ENCODE assay signal across 10 cellular contexts in genomic region chr16:87382023-87382785, GRCh38. TPM values are rescaled to one million over a fixed set of nuclear protein-coding genes. Genes with fewer than 3 reads are reported as not detected.
DNase-seq lines count a peak whose midpoint lies in the region; ATAC-seq and TF ChIP-seq lines count a peak whose summit lies in the region.
"Had no signal": no experiment of that assay in that cellular context is flagged by ENCODE, and none has a peak within 500 bp of the region (broad histone marks: within the 10 kb centered on the region; RNA-seq: fewer than 3 reads in every experiment).

No MANE protein-coding gene starts in this region.

- no peak for TF ChIP-seq CTCF in GM10266 (IDR thresholded peaks at IDR 0.05; ENCODE audit: control insufficient read depth, insufficient read depth, low read depth, missing control alignments)

- H3K9me3 Mint-ChIP-seq in activated T-helper 1 cell treated with anti-CD3 and anti-CD28 coated beads, Interleukin-12 subunit alpha, Interleukin-12 subunit beta, Interleukin-2, Interleukin-4 antibody, amounts not matched to agents 30 ng/mL and 10 ng/mL and 1 ng/mL, durations not matched to agents 14 hours and 24 hours and 36 hours, result no peaks in the 10 kb centered on the region
- peaks cover 0 to 2% (median 0%) of the 10 kb centered on the region in 6 donors for H3K9me3 Mint-ChIP-seq in immature natural killer cell
- H3K9me3 Mint-ChIP-seq in stimulated activated naive B cell treated with anti-CD40 and anti-IgM and Interleukin-4, amounts not matched to agents 10 μg/mL and 1 μg/mL and 100 μg/mL, for 72 hours, result peaks cover 0 to 2% of the 10 kb centered on the region in 2 donors

- intact Hi-C loops in activated T-helper 1 cell treated with anti-CD3 and anti-CD28 coated beads, Interleukin-12 subunit alpha, Interleukin-12 subunit beta, Interleukin-2, Interleukin-4 antibody, amounts not matched to agents 30 ng/mL and 10 ng/mL and 1 ng/mL, durations not matched to agents 14 hours and 24 hours and 36 hours (cut with micrococcal nuclease), result loop anchor here (2.0 to 10.0 kb wide), 3 partner anchors 37 to 1283 kb away; partner anchors contain the start of gene MVD

- H3K27me3 Mint-ChIP-seq in activated T-helper 1 cell treated with anti-CD3 and anti-CD28 coated beads, Interleukin-12 subunit alpha, Interleukin-12 subunit beta, Interleukin-2, Interleukin-4 antibody, amounts not matched to agents 30 ng/mL and 10 ng/mL and 1 ng/mL, durations not matched to agents 14 hours and 24 hours and 36 hours (ENCODE audit: insufficient read depth), result peaks cover 2% of the 10 kb centered on the region
- H3K27me3 Mint-ChIP-seq in immature natural killer cell (ENCODE audit: low read depth in 3 of 3), result peaks cover 6 to 21% (median 15%) of the 10 kb centered on the region in 3 donors
- H3K27me3 Mint-ChIP-seq in stimulated activated naive B cell treated with anti-CD40 and anti-IgM and Interleukin-4, amounts not matched to agents 10 μg/mL and 1 μg/mL and 100 μg/mL, for 72 hours, result peaks cover 4 to 6% of the 10 kb centered on the region in 2 donors

- H3K4me1 Mint-ChIP-seq in activated T-helper 1 cell treated with anti-CD3 and anti-CD28 coated beads, Interleukin-12 subunit alpha, Interleukin-12 subunit beta, Interleukin-2, Interleukin-4 antibody, amounts not matched to agents 30 ng/mL and 10 ng/mL and 1 ng/mL, durations not matched to agents 14 hours and 24 hours and 36 hours (ENCODE audit: low read depth), result peaks cover 33% of the 10 kb centered on the region
- peaks cover 33 to 41% of the 10 kb centered on the region in 2 donors for H3K4me1 Mint-ChIP-seq in immature natural killer cell
- peaks cover 33 to 69% of the 10 kb centered on the region in 2 donors for H3K4me1 Mint-ChIP-seq in stimulated activated naive B cell treated with anti-CD40 and anti-IgM and Interleukin-4, amounts not matched to agents 10 μg/mL and 1 μg/mL and 100 μg/mL, for 72 hours

- peak; percentile 14 for DNase-seq in NCI-H2171 treated with DMSO at 0.1 percent for 48 hours (lab: John Stamatoyannopoulos, UW)
- DNase-seq in NCI-H2171 (lab: John Stamatoyannopoulos, UW), result no peak
- no peak for DNase-seq in activated T-helper 1 cell treated with anti-CD3 and anti-CD28 coated beads, Interleukin-12 subunit alpha, Interleukin-12 subunit beta, Interleukin-2, Interleukin-4 antibody, amounts not matched to agents 30 ng/mL and 10 ng/mL and 1 ng/mL, durations not matched to agents 14 hours and 24 hours and 36 hours (ENCODE audit: low spot score)
- DNase-seq in immature natural killer cell, result no peak
- DNase-seq in stimulated activated naive B cell treated with anti-CD40 and anti-IgM and Interleukin-4, amounts not matched to agents 10 μg/mL and 1 μg/mL and 100 μg/mL, for 72 hours, result no peak
- no peak for DNase-seq in GM10266 (ENCODE audit: extremely low spot score)
- no peak for DNase-seq in SHP77 treated with DMSO at 0.1 percent for 48 hours (lab: John Stamatoyannopoulos, UW)
- DNase-seq: midbrain, MV-4-11 had no signal

- peak overlapping the region; percentile 89 for H3K4me3 Mint-ChIP-seq in activated T-helper 1 cell treated with anti-CD3 and anti-CD28 coated beads, Interleukin-12 subunit alpha, Interleukin-12 subunit beta, Interleukin-2, Interleukin-4 antibody, amounts not matched to agents 30 ng/mL and 10 ng/mL and 1 ng/mL, durations not matched to agents 14 hours and 24 hours and 36 hours
- H3K4me3 Mint-ChIP-seq in immature natural killer cell, result peak overlapping the region; percentile 78 to 88 (median 82)
- H3K4me3 Mint-ChIP-seq in stimulated activated naive B cell treated with anti-CD40 and anti-IgM and Interleukin-4, amounts not matched to agents 10 μg/mL and 1 μg/mL and 100 μg/mL, for 72 hours, result peak overlapping the region; percentile 89 to 92

- no peak for ATAC-seq in stimulated activated naive B cell treated with anti-CD40 and anti-IgM and Interleukin-4, amounts not matched to agents 10 μg/mL and 1 μg/mL and 100 μg/mL, for 72 hours (replicated peaks)
- no peak for ATAC-seq in GM19467 (IDR thresholded peaks at IDR 0.05; ENCODE audit: unreplicated experiment)

- H3K36me3 Mint-ChIP-seq in activated T-helper 1 cell treated with anti-CD3 and anti-CD28 coated beads, Interleukin-12 subunit alpha, Interleukin-12 subunit beta, Interleukin-2, Interleukin-4 antibody, amounts not matched to agents 30 ng/mL and 10 ng/mL and 1 ng/mL, durations not matched to agents 14 hours and 24 hours and 36 hours (ENCODE audit: low read depth), result peaks cover 8% of the 10 kb centered on the region
- H3K36me3 Mint-ChIP-seq in immature natural killer cell, result no peaks in the 10 kb centered on the region
- H3K36me3 Mint-ChIP-seq in stimulated activated naive B cell treated with anti-CD40 and anti-IgM and Interleukin-4, amounts not matched to agents 10 μg/mL and 1 μg/mL and 100 μg/mL, for 72 hours, result peaks cover 10 to 18% of the 10 kb centered on the region in 2 donors

- H3K27ac Mint-ChIP-seq in activated T-helper 1 cell treated with anti-CD3 and anti-CD28 coated beads, Interleukin-12 subunit alpha, Interleukin-12 subunit beta, Interleukin-2, Interleukin-4 antibody, amounts not matched to agents 30 ng/mL and 10 ng/mL and 1 ng/mL, durations not matched to agents 14 hours and 24 hours and 36 hours, result peak overlapping the region; percentile 88
- peak overlapping the region; percentile 84 to 95 (median 88) for H3K27ac Mint-ChIP-seq in immature natural killer cell
- peak overlapping the region; percentile 97 for H3K27ac Mint-ChIP-seq in stimulated activated naive B cell treated with anti-CD40 and anti-IgM and Interleukin-4, amounts not matched to agents 10 μg/mL and 1 μg/mL and 100 μg/mL, for 72 hours

RNA-seq across cellular contexts. Expression of gene FBXO31, which starts 1.4 kb away (rescaled TPM):
- total RNA-seq in activated T-helper 1 cell treated with anti-CD3 and anti-CD28 coated beads, Interleukin-12 subunit alpha, Interleukin-12 subunit beta, Interleukin-2, Interleukin-4 antibody, amounts not matched to agents 30 ng/mL and 10 ng/mL and 1 ng/mL, durations not matched to agents 14 hours and 24 hours and 36 hours, result 40.7 and 41.3 TPM in 2 replicates
- polyA plus RNA-seq in immature natural killer cell, result 10 to 100 TPM; 13.0 to 24.8 (median 14.9) TPM

RNA-seq across cellular contexts. Expression of gene MAP1LC3B, which starts 9.9 kb away (rescaled TPM):
- 39.9 and 40.8 TPM in 2 replicates for total RNA-seq in activated T-helper 1 cell treated with anti-CD3 and anti-CD28 coated beads, Interleukin-12 subunit alpha, Interleukin-12 subunit beta, Interleukin-2, Interleukin-4 antibody, amounts not matched to agents 30 ng/mL and 10 ng/mL and 1 ng/mL, durations not matched to agents 14 hours and 24 hours and 36 hours
- polyA plus RNA-seq in immature natural killer cell, result 100 to 1,000 TPM; 175 to 297 (median 190) TPM
